9 cellular contexts compared by ENCODE assay signal in genomic region chr22:39183991-39184585, GRCh38. TPM values are rescaled to one million over a fixed set of nuclear protein-coding genes. Genes with fewer than 3 reads are reported as not detected.
DNase-seq lines count a peak whose midpoint lies in the region; TF ChIP-seq lines count a peak whose summit lies in the region.
"Had no signal": no experiment of that assay in that cellular context is flagged by ENCODE, and none has a peak within 500 bp of the region (broad histone marks: within the 10 kb centered on the region; RNA-seq: fewer than 3 reads in every experiment).

No MANE protein-coding gene starts in this region.

- TF ChIP-seq CTCF in cardiac fibroblast (IDR thresholded peaks at IDR 0.05; ENCODE audit: low read depth, low read length): no peak

- CTCF ChIA-PET in HEK293T (lab: Yijun Ruan, JAX): no interaction called here

- intact Hi-C loops in posterior vena cava (cut with DNase I): no loop called here

- DNase-seq in HEK293T (ENCODE audit: extremely low spot score) (peak; percentile 24), cardiac fibroblast (ENCODE audit: low read depth in 2 of 2) (peak; percentile 82 to 90), kidney tubule cell (ENCODE audit: low spot score) (peak; percentile 89), substantia nigra (lab: John Stamatoyannopoulos, UW) (peak in 19 of 49 donors; percentile 10 to 66 (median 38)), NAMALWA (ENCODE audit: low spot score) (no peak), posterior vena cava (ENCODE audit: low spot score) (no peak)
- no peak for DNase-seq in stimulated activated CD4-positive, alpha-beta T cell treated with anti-CD3 and anti-CD28 coated beads, Interleukin-4, amount 100 ng/mL, for 1 hour
- no peak for DNase-seq in stimulated activated CD4-positive, alpha-beta T cell treated with anti-CD3 and anti-CD28 coated beads, Interleukin-4, amount 100 ng/mL, for 24 hours
- DNase-seq: NCI-H1694 treated with DMSO at 0.1 percent for 48 hours had no signal

- H3K27ac ChIP-seq in substantia nigra (ENCODE audit: low read depth, low read length, poor library complexity, severe bottlenecking): peak overlapping the region; percentile 53

- POLR2A ChIA-PET in HEK293T (lab: Yijun Ruan, JAX): interaction anchor here (0.7 to 1.5 kb wide), 3 partner anchors 9 to 135 kb away, joined by 3 to 4 read pairs (median 3); partner anchors contain the start of gene RPL3

- no peak overlapping the region for H3K4me3 ChIP-seq in cardiac fibroblast (replicated peaks in 1 of 2; ENCODE audit: low read depth in 2 of 2, low read length in 2 of 2)

TF ChIP-seq in HEK293T, 16 proteins besides CTCF, POLR2A, EP300 and RAD21:
- TF ChIP-seq L3MBTL2 (conservative IDR thresholded peaks at IDR 0.05) (no peak), ELF4 (IDR thresholded peaks at IDR 0.05) (no peak), ARNT (IDR thresholded peaks at IDR 0.05) (no peak), TARDBP (IDR thresholded peaks at IDR 0.05) (no peak), SUZ12 (IDR thresholded peaks at IDR 0.05) (no peak), NFRKB (IDR thresholded peaks at IDR 0.05) (no peak), ZNF384 (IDR thresholded peaks at IDR 0.05) (no peak), FOXM1 (IDR thresholded peaks at IDR 0.05; ENCODE audit: borderline replicate concordance) (no peak), PKNOX1 (IDR thresholded peaks at IDR 0.05) (no peak), FOXK2 (IDR thresholded peaks at IDR 0.05) (no peak), CTBP1 (IDR thresholded peaks at IDR 0.05; ENCODE audit: borderline replicate concordance) (no peak), FOXA1 (IDR thresholded peaks at IDR 0.05) (no peak), BHLHE40 (IDR thresholded peaks at IDR 0.05; ENCODE audit: borderline replicate concordance) (no peak), LEF1 (IDR thresholded peaks at IDR 0.05; ENCODE audit: borderline replicate concordance) (no peak), HDGF (IDR thresholded peaks at IDR 0.05; ENCODE audit: borderline replicate concordance) (no peak), SP1 (IDR thresholded peaks at IDR 0.05) (no peak)

RNA-seq across cellular contexts. Expression of gene CBX7, which starts 31.6 kb away (rescaled TPM):
- total RNA-seq in posterior vena cava: 10 to 100 TPM; 50.2 to 55.8 TPM

Comparison
In these comparisons a context has a peak if more than half of its experiments do, and no peak if none do; other contexts are left out.
1. DNase-seq: peak in HEK293T (single experiment), cardiac fibroblast (2 of 2) and kidney tubule cell (single experiment); none in NAMALWA (single experiment), posterior vena cava (single experiment), stimulated activated CD4-positive, alpha-beta T cell treated with anti-CD3 and anti-CD28 coated beads, Interleukin-4, amount 100 ng/mL, for 1 hour (single experiment) and stimulated activated CD4-positive, alpha-beta T cell treated with anti-CD3 and anti-CD28 coated beads, Interleukin-4, amount 100 ng/mL, for 24 hours (single experiment).